Comparison of ENCODE assay signal across 1 cellular context in the genomic region with DNA sequence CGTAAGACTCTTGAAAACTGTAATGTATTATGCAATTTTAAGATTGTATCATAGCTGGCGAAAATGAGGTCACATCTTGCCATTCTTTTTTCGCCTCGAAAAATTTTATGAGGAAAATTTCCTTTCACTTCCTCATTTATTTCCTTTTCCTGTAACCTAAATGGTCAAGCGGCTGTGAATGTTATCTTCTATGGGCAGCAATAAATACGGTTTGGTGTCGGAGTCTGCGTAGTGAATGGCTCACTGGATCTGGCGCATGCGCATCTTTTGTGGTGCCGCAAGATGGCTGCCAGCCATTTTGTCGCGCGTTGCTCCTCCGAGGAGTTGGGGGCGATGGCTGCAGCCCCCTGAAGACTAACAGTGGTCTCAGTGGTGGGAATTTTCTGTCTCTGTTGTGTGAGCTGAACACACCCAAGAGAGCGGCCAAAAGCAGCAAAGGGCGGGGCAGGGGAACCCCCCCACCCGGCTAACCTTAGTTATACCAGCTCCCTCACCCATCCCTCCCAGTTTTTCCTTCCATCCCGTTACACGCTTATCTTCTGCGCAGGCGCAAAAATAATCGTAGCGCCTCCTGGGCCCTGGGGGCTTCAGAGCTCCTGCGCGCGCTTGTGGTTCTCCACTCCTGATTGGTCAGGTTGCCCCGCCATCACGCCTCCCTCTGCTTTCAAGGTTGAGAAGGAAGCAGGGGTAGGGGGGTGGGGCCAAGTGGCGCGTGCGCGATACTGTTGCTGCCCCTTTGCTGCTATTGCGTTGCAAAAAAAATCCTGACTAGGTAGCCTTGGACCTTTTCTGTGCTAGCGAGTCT.
TF ChIP-seq lines count a peak whose summit lies in the region.

A gene (plus strand): TSS at position 722 of the 805 bp plus-strand sequence. CDS start 568 bp downstream, outside the sequence.

TF ChIP-seq in GM12878, 131 proteins besides CTCF, POLR2A, EP300 and RAD21 (continued from another document and continues in another):
- TF ChIP-seq, protein P1, sequence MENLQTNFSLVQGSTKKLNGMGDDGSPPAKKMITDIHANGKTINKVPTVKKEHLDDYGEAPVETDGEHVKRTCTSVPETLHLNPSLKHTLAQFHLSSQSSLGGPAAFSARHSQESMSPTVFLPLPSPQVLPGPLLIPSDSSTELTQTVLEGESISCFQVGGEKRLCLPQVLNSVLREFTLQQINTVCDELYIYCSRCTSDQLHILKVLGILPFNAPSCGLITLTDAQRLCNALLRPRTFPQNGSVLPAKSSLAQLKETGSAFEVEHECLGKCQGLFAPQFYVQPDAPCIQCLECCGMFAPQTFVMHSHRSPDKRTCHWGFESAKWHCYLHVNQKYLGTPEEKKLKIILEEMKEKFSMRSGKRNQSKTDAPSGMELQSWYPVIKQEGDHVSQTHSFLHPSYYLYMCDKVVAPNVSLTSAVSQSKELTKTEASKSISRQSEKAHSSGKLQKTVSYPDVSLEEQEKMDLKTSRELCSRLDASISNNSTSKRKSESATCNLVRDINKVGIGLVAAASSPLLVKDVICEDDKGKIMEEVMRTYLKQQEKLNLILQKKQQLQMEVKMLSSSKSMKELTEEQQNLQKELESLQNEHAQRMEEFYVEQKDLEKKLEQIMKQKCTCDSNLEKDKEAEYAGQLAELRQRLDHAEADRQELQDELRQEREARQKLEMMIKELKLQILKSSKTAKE (IDR thresholded peaks at IDR 0.05; ENCODE audit: low read depth, poor library complexity, severe bottlenecking) = peak; percentile 40
- no peak for TF ChIP-seq SIX5 (IDR thresholded peaks at IDR 0.05; ENCODE audit: low read depth, low read length, severe bottlenecking)
- peak; percentile 69; the same call in 1 of the 2 replicates for TF ChIP-seq POLR2AphosphoS2 (IDR thresholded peaks at IDR 0.05; ENCODE audit: low read depth, low read length)
- no peak for TF ChIP-seq TARDBP (IDR thresholded peaks at IDR 0.05; ENCODE audit: borderline replicate concordance)
- peak; percentile 36 for TF ChIP-seq SP1 (IDR thresholded peaks at IDR 0.05; ENCODE audit: low read depth, low read length)
- no peak for TF ChIP-seq BCL11A (IDR thresholded peaks at IDR 0.05; ENCODE audit: low read depth, low read length)
- peak; percentile 64 for TF ChIP-seq CREM (IDR thresholded peaks at IDR 0.05; ENCODE audit: low read depth)
- TF ChIP-seq FOXM1 (IDR thresholded peaks at IDR 0.05; ENCODE audit: low read depth, low read length) = no peak
- TF ChIP-seq SUPT20H (IDR thresholded peaks at IDR 0.05; ENCODE audit: borderline replicate concordance, control insufficient read depth, low read depth, low read length) = no peak
- TF ChIP-seq TCF7 (IDR thresholded peaks at IDR 0.05; ENCODE audit: borderline replicate concordance) = no peak
- TF ChIP-seq SMC3 (IDR thresholded peaks at IDR 0.05; ENCODE audit: borderline replicate concordance, low read length) = no peak
- no peak for TF ChIP-seq PAX8 (IDR thresholded peaks at IDR 0.05)
- no peak for TF ChIP-seq HCFC1 (IDR thresholded peaks at IDR 0.05; ENCODE audit: low read length)
- peak; percentile 68 for TF ChIP-seq EED (IDR thresholded peaks at IDR 0.05; ENCODE audit: low read depth)
- no peak for TF ChIP-seq RBBP5 (conservative IDR thresholded peaks at IDR 0.05)
- 0 out of 2 replicates have a peak, but pooled peaks have one; percentile 18 for TF ChIP-seq PAX5 (IDR thresholded peaks at IDR 0.05; ENCODE audit: borderline replicate concordance, low read depth, low read length)
- no peak for TF ChIP-seq FOS (IDR thresholded peaks at IDR 0.05; ENCODE audit: borderline replicate concordance, extremely low read depth, insufficient read length)
- TF ChIP-seq, protein P2, sequence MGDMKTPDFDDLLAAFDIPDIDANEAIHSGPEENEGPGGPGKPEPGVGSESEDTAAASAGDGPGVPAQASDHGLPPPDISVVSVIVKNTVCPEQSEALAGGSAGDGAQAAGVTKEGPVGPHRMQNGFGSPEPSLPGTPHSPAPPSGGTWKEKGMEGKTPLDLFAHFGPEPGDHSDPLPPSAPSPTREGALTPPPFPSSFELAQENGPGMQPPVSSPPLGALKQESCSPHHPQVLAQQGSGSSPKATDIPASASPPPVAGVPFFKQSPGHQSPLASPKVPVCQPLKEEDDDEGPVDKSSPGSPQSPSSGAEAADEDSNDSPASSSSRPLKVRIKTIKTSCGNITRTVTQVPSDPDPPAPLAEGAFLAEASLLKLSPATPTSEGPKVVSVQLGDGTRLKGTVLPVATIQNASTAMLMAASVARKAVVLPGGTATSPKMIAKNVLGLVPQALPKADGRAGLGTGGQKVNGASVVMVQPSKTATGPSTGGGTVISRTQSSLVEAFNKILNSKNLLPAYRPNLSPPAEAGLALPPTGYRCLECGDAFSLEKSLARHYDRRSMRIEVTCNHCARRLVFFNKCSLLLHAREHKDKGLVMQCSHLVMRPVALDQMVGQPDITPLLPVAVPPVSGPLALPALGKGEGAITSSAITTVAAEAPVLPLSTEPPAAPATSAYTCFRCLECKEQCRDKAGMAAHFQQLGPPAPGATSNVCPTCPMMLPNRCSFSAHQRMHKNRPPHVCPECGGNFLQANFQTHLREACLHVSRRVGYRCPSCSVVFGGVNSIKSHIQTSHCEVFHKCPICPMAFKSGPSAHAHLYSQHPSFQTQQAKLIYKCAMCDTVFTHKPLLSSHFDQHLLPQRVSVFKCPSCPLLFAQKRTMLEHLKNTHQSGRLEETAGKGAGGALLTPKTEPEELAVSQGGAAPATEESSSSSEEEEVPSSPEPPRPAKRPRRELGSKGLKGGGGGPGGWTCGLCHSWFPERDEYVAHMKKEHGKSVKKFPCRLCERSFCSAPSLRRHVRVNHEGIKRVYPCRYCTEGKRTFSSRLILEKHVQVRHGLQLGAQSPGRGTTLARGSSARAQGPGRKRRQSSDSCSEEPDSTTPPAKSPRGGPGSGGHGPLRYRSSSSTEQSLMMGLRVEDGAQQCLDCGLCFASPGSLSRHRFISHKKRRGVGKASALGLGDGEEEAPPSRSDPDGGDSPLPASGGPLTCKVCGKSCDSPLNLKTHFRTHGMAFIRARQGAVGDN (IDR thresholded peaks at IDR 0.05) = peak; percentile 93
- TF ChIP-seq ZZZ3 (IDR thresholded peaks at IDR 0.05; ENCODE audit: control insufficient read depth, insufficient read length, low read depth) = no peak
- TF ChIP-seq, protein P3, sequence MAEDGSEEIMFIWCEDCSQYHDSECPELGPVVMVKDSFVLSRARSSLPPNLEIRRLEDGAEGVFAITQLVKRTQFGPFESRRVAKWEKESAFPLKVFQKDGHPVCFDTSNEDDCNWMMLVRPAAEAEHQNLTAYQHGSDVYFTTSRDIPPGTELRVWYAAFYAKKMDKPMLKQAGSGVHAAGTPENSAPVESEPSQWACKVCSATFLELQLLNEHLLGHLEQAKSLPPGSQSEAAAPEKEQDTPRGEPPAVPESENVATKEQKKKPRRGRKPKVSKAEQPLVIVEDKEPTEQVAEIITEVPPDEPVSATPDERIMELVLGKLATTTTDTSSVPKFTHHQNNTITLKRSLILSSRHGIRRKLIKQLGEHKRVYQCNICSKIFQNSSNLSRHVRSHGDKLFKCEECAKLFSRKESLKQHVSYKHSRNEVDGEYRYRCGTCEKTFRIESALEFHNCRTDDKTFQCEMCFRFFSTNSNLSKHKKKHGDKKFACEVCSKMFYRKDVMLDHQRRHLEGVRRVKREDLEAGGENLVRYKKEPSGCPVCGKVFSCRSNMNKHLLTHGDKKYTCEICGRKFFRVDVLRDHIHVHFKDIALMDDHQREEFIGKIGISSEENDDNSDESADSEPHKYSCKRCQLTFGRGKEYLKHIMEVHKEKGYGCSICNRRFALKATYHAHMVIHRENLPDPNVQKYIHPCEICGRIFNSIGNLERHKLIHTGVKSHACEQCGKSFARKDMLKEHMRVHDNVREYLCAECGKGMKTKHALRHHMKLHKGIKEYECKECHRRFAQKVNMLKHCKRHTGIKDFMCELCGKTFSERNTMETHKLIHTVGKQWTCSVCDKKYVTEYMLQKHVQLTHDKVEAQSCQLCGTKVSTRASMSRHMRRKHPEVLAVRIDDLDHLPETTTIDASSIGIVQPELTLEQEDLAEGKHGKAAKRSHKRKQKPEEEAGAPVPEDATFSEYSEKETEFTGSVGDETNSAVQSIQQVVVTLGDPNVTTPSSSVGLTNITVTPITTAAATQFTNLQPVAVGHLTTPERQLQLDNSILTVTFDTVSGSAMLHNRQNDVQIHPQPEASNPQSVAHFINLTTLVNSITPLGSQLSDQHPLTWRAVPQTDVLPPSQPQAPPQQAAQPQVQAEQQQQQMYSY (CRISPR knock-in tag; IDR thresholded peaks at IDR 0.05) = no peak
- TF ChIP-seq BMI1 (IDR thresholded peaks at IDR 0.05; ENCODE audit: borderline replicate concordance) = no peak
- peak; percentile 13 to 38; a peak in 1 of 4 replicates for TF ChIP-seq BHLHE40 (IDR thresholded peaks at IDR 0.05; ENCODE audit: borderline replicate concordance in 1 of 2, low read depth in 2 of 2, low read length in 1 of 2)
- peak; percentile 92 for TF ChIP-seq SPI1 (IDR thresholded peaks at IDR 0.05; ENCODE audit: borderline replicate concordance, insufficient read depth, low read depth, low read length)
- peak; percentile 75 to 84; a peak in 3 of 4 replicates for TF ChIP-seq IKZF2 (IDR thresholded peaks at IDR 0.05)
- no peak for TF ChIP-seq EZH2 (IDR thresholded peaks at IDR 0.05; ENCODE audit: borderline replicate concordance, control insufficient read depth, low read depth, low read length)
- TF ChIP-seq MEF2A (IDR thresholded peaks at IDR 0.05; ENCODE audit: insufficient read depth, low read depth, low read length) = no peak
- peak; percentile 80 for TF ChIP-seq SMAD1 (IDR thresholded peaks at IDR 0.05; ENCODE audit: low read depth, partially characterized antibody)
- no peak for TF ChIP-seq MYB (IDR thresholded peaks at IDR 0.05; ENCODE audit: borderline replicate concordance, low read depth, low read length)
- TF ChIP-seq TAF1 (IDR thresholded peaks at IDR 0.05; ENCODE audit: borderline replicate concordance, low read depth, low read length) = peak; percentile 98
- no peak for TF ChIP-seq STAT3 (IDR thresholded peaks at IDR 0.05; ENCODE audit: low read depth, low read length)
- peak; percentile 100 for TF ChIP-seq YY1 (IDR thresholded peaks at IDR 0.05; ENCODE audit: low read depth, low read length)
- no peak for TF ChIP-seq CBX3 (IDR thresholded peaks at IDR 0.05; ENCODE audit: borderline replicate concordance, low read depth)
- TF ChIP-seq, protein P4, sequence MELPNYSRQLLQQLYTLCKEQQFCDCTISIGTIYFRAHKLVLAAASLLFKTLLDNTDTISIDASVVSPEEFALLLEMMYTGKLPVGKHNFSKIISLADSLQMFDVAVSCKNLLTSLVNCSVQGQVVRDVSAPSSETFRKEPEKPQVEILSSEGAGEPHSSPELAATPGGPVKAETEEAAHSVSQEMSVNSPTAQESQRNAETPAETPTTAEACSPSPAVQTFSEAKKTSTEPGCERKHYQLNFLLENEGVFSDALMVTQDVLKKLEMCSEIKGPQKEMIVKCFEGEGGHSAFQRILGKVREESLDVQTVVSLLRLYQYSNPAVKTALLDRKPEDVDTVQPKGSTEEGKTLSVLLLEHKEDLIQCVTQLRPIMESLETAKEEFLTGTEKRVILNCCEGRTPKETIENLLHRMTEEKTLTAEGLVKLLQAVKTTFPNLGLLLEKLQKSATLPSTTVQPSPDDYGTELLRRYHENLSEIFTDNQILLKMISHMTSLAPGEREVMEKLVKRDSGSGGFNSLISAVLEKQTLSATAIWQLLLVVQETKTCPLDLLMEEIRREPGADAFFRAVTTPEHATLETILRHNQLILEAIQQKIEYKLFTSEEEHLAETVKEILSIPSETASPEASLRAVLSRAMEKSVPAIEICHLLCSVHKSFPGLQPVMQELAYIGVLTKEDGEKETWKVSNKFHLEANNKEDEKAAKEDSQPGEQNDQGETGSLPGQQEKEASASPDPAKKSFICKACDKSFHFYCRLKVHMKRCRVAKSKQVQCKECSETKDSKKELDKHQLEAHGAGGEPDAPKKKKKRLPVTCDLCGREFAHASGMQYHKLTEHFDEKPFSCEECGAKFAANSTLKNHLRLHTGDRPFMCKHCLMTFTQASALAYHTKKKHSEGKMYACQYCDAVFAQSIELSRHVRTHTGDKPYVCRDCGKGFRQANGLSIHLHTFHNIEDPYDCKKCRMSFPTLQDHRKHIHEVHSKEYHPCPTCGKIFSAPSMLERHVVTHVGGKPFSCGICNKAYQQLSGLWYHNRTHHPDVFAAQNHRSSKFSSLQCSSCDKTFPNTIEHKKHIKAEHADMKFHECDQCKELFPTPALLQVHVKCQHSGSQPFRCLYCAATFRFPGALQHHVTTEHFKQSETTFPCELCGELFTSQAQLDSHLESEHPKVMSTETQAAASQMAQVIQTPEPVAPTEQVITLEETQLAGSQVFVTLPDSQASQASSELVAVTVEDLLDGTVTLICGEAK (IDR thresholded peaks at IDR 0.05; ENCODE audit: borderline replicate concordance) = peak; percentile 47; the same call in 1 of the 2 replicates
- TF ChIP-seq, protein P5, sequence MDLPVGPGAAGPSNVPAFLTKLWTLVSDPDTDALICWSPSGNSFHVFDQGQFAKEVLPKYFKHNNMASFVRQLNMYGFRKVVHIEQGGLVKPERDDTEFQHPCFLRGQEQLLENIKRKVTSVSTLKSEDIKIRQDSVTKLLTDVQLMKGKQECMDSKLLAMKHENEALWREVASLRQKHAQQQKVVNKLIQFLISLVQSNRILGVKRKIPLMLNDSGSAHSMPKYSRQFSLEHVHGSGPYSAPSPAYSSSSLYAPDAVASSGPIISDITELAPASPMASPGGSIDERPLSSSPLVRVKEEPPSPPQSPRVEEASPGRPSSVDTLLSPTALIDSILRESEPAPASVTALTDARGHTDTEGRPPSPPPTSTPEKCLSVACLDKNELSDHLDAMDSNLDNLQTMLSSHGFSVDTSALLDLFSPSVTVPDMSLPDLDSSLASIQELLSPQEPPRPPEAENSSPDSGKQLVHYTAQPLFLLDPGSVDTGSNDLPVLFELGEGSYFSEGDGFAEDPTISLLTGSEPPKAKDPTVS (IDR thresholded peaks at IDR 0.05; ENCODE audit: low read depth, low read length) = no peak
- TF ChIP-seq, protein P6, sequence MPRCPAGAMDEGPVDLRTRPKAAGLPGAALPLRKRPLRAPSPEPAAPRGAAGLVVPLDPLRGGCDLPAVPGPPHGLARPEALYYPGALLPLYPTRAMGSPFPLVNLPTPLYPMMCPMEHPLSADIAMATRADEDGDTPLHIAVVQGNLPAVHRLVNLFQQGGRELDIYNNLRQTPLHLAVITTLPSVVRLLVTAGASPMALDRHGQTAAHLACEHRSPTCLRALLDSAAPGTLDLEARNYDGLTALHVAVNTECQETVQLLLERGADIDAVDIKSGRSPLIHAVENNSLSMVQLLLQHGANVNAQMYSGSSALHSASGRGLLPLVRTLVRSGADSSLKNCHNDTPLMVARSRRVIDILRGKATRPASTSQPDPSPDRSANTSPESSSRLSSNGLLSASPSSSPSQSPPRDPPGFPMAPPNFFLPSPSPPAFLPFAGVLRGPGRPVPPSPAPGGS (IDR thresholded peaks at IDR 0.05; ENCODE audit: borderline replicate concordance, insufficient read depth, low read depth, low read length, poor library complexity, severe bottlenecking) = no peak
- TF ChIP-seq ZNF217 (IDR thresholded peaks at IDR 0.05) = no peak
- TF ChIP-seq, protein P7, sequence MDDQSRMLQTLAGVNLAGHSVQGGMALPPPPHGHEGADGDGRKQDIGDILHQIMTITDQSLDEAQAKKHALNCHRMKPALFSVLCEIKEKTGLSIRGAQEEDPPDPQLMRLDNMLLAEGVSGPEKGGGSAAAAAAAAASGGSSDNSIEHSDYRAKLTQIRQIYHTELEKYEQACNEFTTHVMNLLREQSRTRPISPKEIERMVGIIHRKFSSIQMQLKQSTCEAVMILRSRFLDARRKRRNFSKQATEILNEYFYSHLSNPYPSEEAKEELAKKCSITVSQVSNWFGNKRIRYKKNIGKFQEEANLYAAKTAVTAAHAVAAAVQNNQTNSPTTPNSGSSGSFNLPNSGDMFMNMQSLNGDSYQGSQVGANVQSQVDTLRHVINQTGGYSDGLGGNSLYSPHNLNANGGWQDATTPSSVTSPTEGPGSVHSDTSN (IDR thresholded peaks at IDR 0.05; ENCODE audit: insufficient replicate concordance, low read depth, low read length) = no peak
- TF ChIP-seq ESRRA (IDR thresholded peaks at IDR 0.05; ENCODE audit: low read length) = no peak
- peak; percentile 78 for TF ChIP-seq SMARCA5 (IDR thresholded peaks at IDR 0.05)
- no peak for TF ChIP-seq HDAC6 (IDR thresholded peaks at IDR 0.05; ENCODE audit: unreplicated experiment)
